Comparison of ENCODE assay signal across 16 cellular contexts in genomic region chr9:106146066-106146840, GRCh38.
DNase-seq lines count a peak whose midpoint lies in the region; ATAC-seq and TF ChIP-seq lines count a peak whose summit lies in the region.
"Had no signal": no experiment of that assay in that cellular context is flagged by ENCODE, and none has a peak within 500 bp of the region (broad histone marks: within the 10 kb centered on the region; RNA-seq: fewer than 3 reads in every experiment).

No MANE protein-coding gene starts in this region.

- no peaks in the 10 kb centered on the region for H3K36me3 ChIP-seq in right lobe of liver
- H3K36me3 ChIP-seq: BE2C had no signal

- ATAC-seq in right lobe of liver, result peak; percentile 40 to 79 (median 61)
- ATAC-seq: GM23338 had no signal

- peak; percentile 1 for DNase-seq in HuH-7 (ENCODE audit: low spot score)
- DNase-seq in NCI-H526 (lab: John Stamatoyannopoulos, UW), result peak; percentile 5 to 42
- DNase-seq in right lobe of liver, result no peak
- peak; percentile 24 for DNase-seq in superior temporal gyrus (ENCODE audit: extremely low spot score)
- DNase-seq in GM13976 (ENCODE audit: low spot score), result no peak
- DNase-seq in NK-92 treated with Interleukin-12 subunit alpha and Interleukin-12 subunit beta, amount 100 ng/mL, for 24 hours (lab: John Stamatoyannopoulos, UW), result no peak
- no peak for DNase-seq in progenitor cell of endocrine pancreas (ENCODE audit: low spot score, unreplicated experiment)
- DNase-seq: ACHN; BE2C; C1 segment of cervical spinal cord; CD4-positive, alpha-beta T cell; DMS153; DMS79; GDM1; H7 had no signal

- H3K9me3 ChIP-seq in right lobe of liver, result no peaks in the 10 kb centered on the region
- H3K9me3 ChIP-seq: BE2C had no signal

- H3K4me1 Mint-ChIP-seq in progenitor cell of endocrine pancreas (ENCODE audit: low read depth), result no peaks in the 10 kb centered on the region
- H3K4me1 Mint-ChIP-seq: GM23338 had no signal

- H3K4me1 ChIP-seq in right lobe of liver, result peaks cover 0 to 22% (median 6%) of the 10 kb centered on the region in 4 donors
- H3K4me1 ChIP-seq: BE2C had no signal

- intact Hi-C loops in right lobe of liver (cut with DNase I), result no loop called here

- no peaks in the 10 kb centered on the region for H3K36me3 Mint-ChIP-seq in progenitor cell of endocrine pancreas (ENCODE audit: insufficient read depth)

- no peak overlapping the region for H3K4me3 ChIP-seq in right lobe of liver
- H3K4me3 ChIP-seq: GM23338 had no signal

- H3K27me3 Mint-ChIP-seq in progenitor cell of endocrine pancreas, result no peaks in the 10 kb centered on the region
- H3K27me3 Mint-ChIP-seq: CD4-positive, alpha-beta T cell had no signal

- H3K9me3 Mint-ChIP-seq in progenitor cell of endocrine pancreas (ENCODE audit: low read depth), result no peaks in the 10 kb centered on the region
- H3K9me3 Mint-ChIP-seq: CD4-positive, alpha-beta T cell had no signal

- 31% methylated on average over 6 of the region's 6 CpGs for WGBS in right lobe of liver (ENCODE audit: insufficient coverage, low coverage, low lambda C conversion rate, missing lambda C conversion rate)

- H3K27ac Mint-ChIP-seq in progenitor cell of endocrine pancreas, result no peak overlapping the region
- H3K27ac Mint-ChIP-seq: CD4-positive, alpha-beta T cell; GM23338 had no signal

- no peak overlapping the region for H3K4me3 Mint-ChIP-seq in progenitor cell of endocrine pancreas (ENCODE audit: low read depth)
- H3K4me3 Mint-ChIP-seq: CD4-positive, alpha-beta T cell; GM23338 had no signal

- in situ Hi-C loops in GM13976 (cut with MboI; ENCODE audit: low sequenced_read_pairs, unreplicated experiment), result no loop called here

- H3K27ac ChIP-seq in right lobe of liver, result peak overlapping the region; percentile 16 to 82 (median 57)

- TF ChIP-seq POLR2A in right lobe of liver (IDR thresholded peaks at IDR 0.05), result no peak

- no peak for TF ChIP-seq CTCF in right lobe of liver (IDR thresholded peaks at IDR 0.05)
- no peak for TF ChIP-seq CTCF in GM13976 (IDR thresholded peaks at IDR 0.05; ENCODE audit: borderline replicate concordance, control extremely low read depth, extremely low read depth, insufficient read depth, missing control alignments)
- no peak for TF ChIP-seq CTCF in progenitor cell of endocrine pancreas (IDR thresholded peaks at IDR 0.05; ENCODE audit: unreplicated experiment)

- no peaks in the 10 kb centered on the region for H3K27me3 ChIP-seq in right lobe of liver
- H3K27me3 ChIP-seq: BE2C had no signal

Comparison
In these comparisons a context has a peak if more than half of its experiments do, and no peak if none do; other contexts are left out.
1. DNase-seq: peak in HuH-7 (single experiment), NCI-H526 (2 of 2) and superior temporal gyrus (single experiment); none in right lobe of liver (0 of 3), GM13976 (single experiment), NK-92 treated with Interleukin-12 subunit alpha and Interleukin-12 subunit beta, amount 100 ng/mL, for 24 hours (single experiment) and progenitor cell of endocrine pancreas (single experiment).